8 cellular contexts compared by ENCODE assay signal in genomic region chr11:59058120-59058917, GRCh38. TPM values are rescaled to one million over a fixed set of nuclear protein-coding genes. Genes with fewer than 3 reads are reported as not detected.
DNase-seq lines count a peak whose midpoint lies in the region; ATAC-seq and TF ChIP-seq lines count a peak whose summit lies in the region.
"Not testable (repeated sequence)": the region's sequence is repeated elsewhere in the genome, so short reads cannot be mapped to it uniquely, and the experiment has no call there.

No MANE protein-coding gene starts in this region.

- H3K9me3 Mint-ChIP-seq in activated CD4-positive, alpha-beta T cell treated with anti-CD3 and anti-CD28 coated beads, Interleukin-2, amount 10 ng/mL, durations not matched to agents 24 days and 14 days; dendritic cell treated with granulocyte-macrophage colony-stimulating factor and Interleukin-4, amounts not matched to agents 40 ng/mL and 50 ng/mL, for 4 days: not testable (repeated sequence)

- ATAC-seq in GM19328 (IDR thresholded peaks at IDR 0.05; ENCODE audit: unreplicated experiment) (peak; percentile 88), HG03442 (IDR thresholded peaks at IDR 0.05; ENCODE audit: unreplicated experiment) (peak; percentile 91), left lung (peak; percentile 100)

- H3K27me3 Mint-ChIP-seq in activated CD4-positive, alpha-beta T cell treated with anti-CD3 and anti-CD28 coated beads, Interleukin-2, amount 10 ng/mL, durations not matched to agents 24 days and 14 days: peaks cover 37% of the 10 kb centered on the region
- peaks cover 26% of the 10 kb centered on the region for H3K27me3 Mint-ChIP-seq in dendritic cell treated with granulocyte-macrophage colony-stimulating factor and Interleukin-4, amounts not matched to agents 40 ng/mL and 50 ng/mL, for 4 days

- not testable (repeated sequence) for H3K9me3 ChIP-seq in BLaER1 treated with 17β-estradiol and CSF1 and Interleukin-3, amounts not matched to agents 10 nM and 100 nM (replicated peaks in 1 of 11); left lung

- peak; percentile 64 to 73 for TF ChIP-seq CTCF in left lung (IDR thresholded peaks at IDR 0.05)

- not testable (repeated sequence) for H3K36me3 ChIP-seq in BLaER1 treated with 17β-estradiol and CSF1 and Interleukin-3, amounts not matched to agents 10 nM and 100 nM; left lung

- H3K4me2 ChIP-seq in BLaER1 treated with 17β-estradiol and CSF1 and Interleukin-3, amounts not matched to agents 10 nM and 100 nM: peak overlapping the region in 7 of 11 experiments; percentile 7 to 71 (median 22); a peak in 6 of 22 replicates

- H3K4me1 Mint-ChIP-seq in activated CD4-positive, alpha-beta T cell treated with anti-CD3 and anti-CD28 coated beads, Interleukin-2, amount 10 ng/mL, durations not matched to agents 24 days and 14 days; dendritic cell treated with granulocyte-macrophage colony-stimulating factor and Interleukin-4, amounts not matched to agents 40 ng/mL and 50 ng/mL, for 4 days (ENCODE audit: low read depth): not testable (repeated sequence)

- not testable (repeated sequence) for H3K27me3 ChIP-seq in BLaER1 treated with 17β-estradiol and CSF1 and Interleukin-3, amounts not matched to agents 10 nM and 100 nM
- H3K27me3 ChIP-seq in left lung: peaks cover 0 to 44% of the 10 kb centered on the region in 2 donors

- DNase-seq in NCI-H510A (lab: John Stamatoyannopoulos, UW) (peak; percentile 56), left lung (peak; percentile 65 to 87)
- peak; percentile 96 for DNase-seq in activated CD4-positive, alpha-beta T cell treated with anti-CD3 and anti-CD28 coated beads, Interleukin-2, amount 10 ng/mL, durations not matched to agents 24 days and 14 days
- peak; percentile 88 for DNase-seq in stimulated activated CD4-positive, alpha-beta T cell treated with anti-CD3 and anti-CD28 coated beads, Interleukin-1b, Interleukin-23, amount 100 ng/mL, for 48 hours

- not testable (repeated sequence) for H3K27ac ChIP-seq in BLaER1 treated with 17β-estradiol and CSF1 and Interleukin-3, amounts not matched to agents 10 nM and 100 nM; left lung

- not testable (repeated sequence) for H3K4me1 ChIP-seq in BLaER1 treated with 17β-estradiol and CSF1 and Interleukin-3, amounts not matched to agents 10 nM and 100 nM
- peaks cover 0 to 10% of the 10 kb centered on the region in 2 donors for H3K4me1 ChIP-seq in left lung

- H3K36me3 Mint-ChIP-seq in activated CD4-positive, alpha-beta T cell treated with anti-CD3 and anti-CD28 coated beads, Interleukin-2, amount 10 ng/mL, durations not matched to agents 24 days and 14 days (ENCODE audit: low read depth); dendritic cell treated with granulocyte-macrophage colony-stimulating factor and Interleukin-4, amounts not matched to agents 40 ng/mL and 50 ng/mL, for 4 days (ENCODE audit: low read depth): not testable (repeated sequence)

- not testable (repeated sequence) for H4K20me1 ChIP-seq in BLaER1 treated with 17β-estradiol and CSF1 and Interleukin-3, amounts not matched to agents 10 nM and 100 nM

- H3K4me3 ChIP-seq in BLaER1 treated with 17β-estradiol and CSF1 and Interleukin-3, amounts not matched to agents 10 nM and 100 nM: peak overlapping the region in 2 of 10 experiments; percentile 21 to 32; a peak in 2 of 20 replicates
- H3K4me3 ChIP-seq in left lung: peak overlapping the region in 1 of 2 donors; percentile 31

- H3K9ac ChIP-seq in BLaER1 treated with 17β-estradiol and CSF1 and Interleukin-3, amounts not matched to agents 10 nM and 100 nM: not testable (repeated sequence)

- not testable (repeated sequence) for H3K27ac Mint-ChIP-seq in activated CD4-positive, alpha-beta T cell treated with anti-CD3 and anti-CD28 coated beads, Interleukin-2, amount 10 ng/mL, durations not matched to agents 24 days and 14 days; dendritic cell treated with granulocyte-macrophage colony-stimulating factor and Interleukin-4, amounts not matched to agents 40 ng/mL and 50 ng/mL, for 4 days

- intact Hi-C loops in activated CD4-positive, alpha-beta T cell treated with anti-CD3 and anti-CD28 coated beads, Interleukin-2, amount 10 ng/mL, durations not matched to agents 24 days and 14 days (cut with micrococcal nuclease): loop anchor here (1.0 to 10.0 kb wide), 4 partner anchors 44 to 404 kb away; no protein-coding TSS in a partner anchor
- intact Hi-C loops in dendritic cell treated with granulocyte-macrophage colony-stimulating factor and Interleukin-4, amounts not matched to agents 40 ng/mL and 50 ng/mL, for 4 days (cut with micrococcal nuclease): loop anchor here (1.0 to 5.0 kb wide), 2 partner anchors 99 to 100 kb away; no protein-coding TSS in a partner anchor
- intact Hi-C loops in left lung (cut with DNase I): not testable (repeated sequence)

- peak overlapping the region; percentile 82 for H3K4me3 Mint-ChIP-seq in activated CD4-positive, alpha-beta T cell treated with anti-CD3 and anti-CD28 coated beads, Interleukin-2, amount 10 ng/mL, durations not matched to agents 24 days and 14 days
- H3K4me3 Mint-ChIP-seq in dendritic cell treated with granulocyte-macrophage colony-stimulating factor and Interleukin-4, amounts not matched to agents 40 ng/mL and 50 ng/mL, for 4 days: peak overlapping the region; percentile 50

RNA-seq across cellular contexts. Expression of gene GLYATL1B, which starts 27.8 kb away (rescaled TPM):
- total RNA-seq in activated CD4-positive, alpha-beta T cell treated with anti-CD3 and anti-CD28 coated beads, Interleukin-2, amount 10 ng/mL, durations not matched to agents 24 days and 14 days: not detected in 2 replicates
- total RNA-seq in left lung: not detected

RNA-seq across cellular contexts. Expression of gene FAM111B, which starts 48.7 kb away (rescaled TPM):
- 68.4 and 70.1 TPM in 2 replicates for total RNA-seq in activated CD4-positive, alpha-beta T cell treated with anti-CD3 and anti-CD28 coated beads, Interleukin-2, amount 10 ng/mL, durations not matched to agents 24 days and 14 days
- 10 to 100 TPM; 11.4 to 15.0 TPM for total RNA-seq in left lung
